10 cellular contexts compared by ENCODE assay signal in genomic region chr7:106367018-106367420, GRCh38.
DNase-seq lines count a peak whose midpoint lies in the region; ATAC-seq, FAIRE-seq and TF ChIP-seq lines count a peak whose summit lies in the region.
"Had no signal": no experiment of that assay in that cellular context is flagged by ENCODE, and none has a peak within 500 bp of the region (broad histone marks: within the 10 kb centered on the region; RNA-seq: fewer than 3 reads in every experiment).

No MANE protein-coding gene starts in this region.

- H3K36me3 ChIP-seq in K562 (ENCODE audit: control insufficient read depth, insufficient read depth, low read length) (no peaks in the 10 kb centered on the region), neutrophil (no peaks in the 10 kb centered on the region)
- H3K36me3 ChIP-seq: upper lobe of left lung had no signal

- in situ Hi-C loops in K562 (cut with MboI), result no loop called here

- POLR2A ChIA-PET in K562 (lab: Yijun Ruan, JAX), result interaction anchor here (0.6 to 1.5 kb wide), 6 partner anchors 9 to 408 kb away, joined by 3 to 7 read pairs (median 3); no protein-coding TSS in a partner anchor

- CTCF ChIA-PET in K562 (lab: Yijun Ruan, JAX; ENCODE audit: low intra/inter-chr PET ratio), result no interaction called here

- H3K79me2 ChIP-seq in K562 (ENCODE audit: control insufficient read depth, insufficient read depth, low read length), result no peaks in the 10 kb centered on the region

- H3K9me1 ChIP-seq in K562 (ENCODE audit: control insufficient read depth, insufficient read depth, low read length), result no peaks in the 10 kb centered on the region

- no peak for TF ChIP-seq POLR2A in NB4 (IDR thresholded peaks at IDR 0.05; ENCODE audit: extremely low read depth, insufficient read length)
- TF ChIP-seq POLR2A in K562 (conservative IDR thresholded peaks at IDR 0.05), result no peak

- H3K27me3 ChIP-seq in K562 (ENCODE audit: control insufficient read depth in 2 of 2, insufficient read depth in 2 of 2, low read length in 2 of 2), result no peaks in the 10 kb centered on the region
- H3K27me3 ChIP-seq in neutrophil, result no peaks in the 10 kb centered on the region
- H3K27me3 ChIP-seq: upper lobe of left lung had no signal

- peak; percentile 81 for FAIRE-seq in K562 (lab: Jason Lieb, UNC)

- TF ChIP-seq RAD21 in K562 (CRISPR knock-in tag; conservative IDR thresholded peaks at IDR 0.05 in 1 of 2, IDR thresholded peaks at IDR 0.05 in 1 of 2), result peak; percentile 85 to 92

- peak; percentile 73 for TF ChIP-seq CTCF in NB4 (IDR thresholded peaks at IDR 0.05; ENCODE audit: low read depth, low read length)
- TF ChIP-seq CTCF in K562 (IDR thresholded peaks at IDR 0.05 in 2 of 3, conservative IDR thresholded peaks at IDR 0.05 in 1 of 3; ENCODE audit: insufficient read depth in 2 of 3, low read depth in 1 of 3, low read length in 3 of 3), result peak; percentile 69 to 87 (median 74)
- TF ChIP-seq CTCF in neutrophil (IDR thresholded peaks at IDR 0.05), result peak; percentile 82

- no peak overlapping the region for H3K9ac ChIP-seq in K562 (ENCODE audit: insufficient read depth in 1 of 2, low read depth in 2 of 2, low read length in 2 of 2)

- H3K27ac ChIP-seq in K562 (ENCODE audit: extremely low read depth, low read depth, low read length), result no peak overlapping the region
- peak overlapping the region; percentile 99 for H3K27ac ChIP-seq in neutrophil

- DNase-seq in DMS79 treated with DMSO at 0.1 percent for 48 hours (lab: John Stamatoyannopoulos, UW) (peak; percentile 15), DMS79 (lab: John Stamatoyannopoulos, UW) (no peak), NB4 (ENCODE audit: low read depth) (peak; percentile 73), K562 (ENCODE audit: extremely low read depth in 1 of 4, low spot score in 3 of 4) (peak in 3 of 4 experiments; percentile 33 to 77 (median 68)), cortex of kidney (lab: John Stamatoyannopoulos, UW) (no peak)
- DNase-seq: activated gamma-delta T cell had no signal

- H4K20me1 ChIP-seq in K562 (replicated peaks; ENCODE audit: control insufficient read depth, insufficient read depth, low read length), result no peaks in the 10 kb centered on the region

- BruUV-seq in K562 (replicated peaks; lab: Mats Ljungman, UMichigan), result no TSS peak

- 8% methylated on average over 3 of the region's 3 CpGs for WGBS in K562 (ENCODE audit: insufficient coverage, low coverage, missing lambda C conversion rate)

- TF ChIP-seq EP300 in K562 (IDR thresholded peaks at IDR 0.05; ENCODE audit: low read length), result no peak; the same call in 1 of the 2 replicates

- no peak overlapping the region for H3K4me2 ChIP-seq in K562 (ENCODE audit: insufficient read depth, low read length)

- no peaks in the 10 kb centered on the region for H3K9me3 ChIP-seq in K562 (replicated peaks; ENCODE audit: control insufficient read depth, insufficient read depth, low read depth, low read length)
- no peaks in the 10 kb centered on the region for H3K9me3 ChIP-seq in neutrophil
- H3K9me3 ChIP-seq: upper lobe of left lung had no signal

- intact Hi-C loops in K562 (cut with micrococcal nuclease), result loop anchor here (1.0 kb wide), 3 partner anchors 82 to 191 kb away; no protein-coding TSS in a partner anchor

- H3K4me1 ChIP-seq in K562 (replicated peaks in 1 of 2; ENCODE audit: control insufficient read depth in 2 of 2, insufficient read depth in 2 of 2, low read length in 2 of 2) (peaks cover 0 to 18% of the 10 kb centered on the region in 2 experiments; a peak in 4 of 5 replicates), neutrophil (ENCODE audit: control insufficient read depth in 1 of 2, insufficient read depth in 1 of 2, low read depth in 1 of 2, low read length in 1 of 2) (peaks cover 74 to 91% of the 10 kb centered on the region in 2 experiments)

- peak; percentile 96 for ATAC-seq in K562
- ATAC-seq in HG02763 (IDR thresholded peaks at IDR 0.05; ENCODE audit: unreplicated experiment), result no peak
- no peak for ATAC-seq in GM18520 (IDR thresholded peaks at IDR 0.05; ENCODE audit: unreplicated experiment)

- H3K4me3 ChIP-seq in NB4 (ENCODE audit: low read depth, low read length) (no peak overlapping the region), K562 (no peak overlapping the region), neutrophil (ENCODE audit: low read depth in 1 of 2, low read length in 1 of 2) (peak overlapping the region; percentile 31 to 48)
- H3K4me3 ChIP-seq: upper lobe of left lung had no signal

- H2AFZ ChIP-seq in K562 (ENCODE audit: low read depth, low read length), result no peak overlapping the region

TF ChIP-seq in K562, 482 proteins besides CTCF, POLR2A, EP300 and RAD21 (continues in another document):
- TF ChIP-seq ZFP91 (CRISPR knock-in tag; IDR thresholded peaks at IDR 0.05), result no peak
- TF ChIP-seq CUX1 (CRISPR knock-in tag; IDR thresholded peaks at IDR 0.05), result no peak
- TF ChIP-seq MCM5 (IDR thresholded peaks at IDR 0.05; ENCODE audit: low read depth), result no peak
- peak; percentile 71 for TF ChIP-seq ZNF766 (CRISPR knock-in tag; conservative IDR thresholded peaks at IDR 0.05)
- TF ChIP-seq EWSR1 (IDR thresholded peaks at IDR 0.05; ENCODE audit: borderline replicate concordance, low read depth, partially characterized antibody), result no peak
- peak; percentile 84 for TF ChIP-seq FOXJ2 (tag; IDR thresholded peaks at IDR 0.05)
- TF ChIP-seq BACH1 (tag; IDR thresholded peaks at IDR 0.05), result peak; percentile 61; the same call in 1 of the 2 replicates
- TF ChIP-seq HDAC3 (IDR thresholded peaks at IDR 0.05; ENCODE audit: borderline replicate concordance, partially characterized antibody), result no peak
- peak in 1 of 2 experiments; percentile 44; a peak in 1 of 4 replicates for TF ChIP-seq RCOR1 (IDR thresholded peaks at IDR 0.05; ENCODE audit: borderline replicate concordance in 1 of 2, low read depth in 2 of 2, low read length in 2 of 2)
- TF ChIP-seq MAFK (IDR thresholded peaks at IDR 0.05; ENCODE audit: low read length), result peak; percentile 56; the same call in 1 of the 2 replicates
- no peak for TF ChIP-seq NR2C2 (CRISPR knock-in tag; IDR thresholded peaks at IDR 0.05)
- TF ChIP-seq NR2C2 (tag; IDR thresholded peaks at IDR 0.05), result peak; percentile 45; the same call in 1 of the 2 replicates
- peak; percentile 17 for TF ChIP-seq CCNT2 (IDR thresholded peaks at IDR 0.05; ENCODE audit: borderline replicate concordance, extremely low read depth, insufficient read length, low read depth, low read length)
- peak in 1 of 2 experiments; percentile 62; a peak in 2 of 4 replicates for TF ChIP-seq MAZ (CRISPR knock-in tag; conservative IDR thresholded peaks at IDR 0.05 in 1 of 2, IDR thresholded peaks at IDR 0.05 in 1 of 2)
- TF ChIP-seq FOXK2 (conservative IDR thresholded peaks at IDR 0.05 in 1 of 2, IDR thresholded peaks at IDR 0.05 in 1 of 2; ENCODE audit: low read depth in 2 of 2), result peak in 1 of 2 experiments; percentile 78; a peak in 2 of 4 replicates

Comparison
In these comparisons a context has a peak if more than half of its experiments do, and no peak if none do; other contexts are left out.
1. DNase-seq: peak in DMS79 treated with DMSO at 0.1 percent for 48 hours (single experiment), NB4 (single experiment) and K562 (3 of 4); none in DMS79 (single experiment) and cortex of kidney (single experiment).
2. H3K4me3 ChIP-seq: peak in neutrophil (2 of 2); none in NB4 (single experiment) and K562 (single experiment).
3. Peak in every context shown above with its lines, with median percentiles within 50 percentile points of each other: CTCF ChIP-seq.